In the genomic region with DNA sequence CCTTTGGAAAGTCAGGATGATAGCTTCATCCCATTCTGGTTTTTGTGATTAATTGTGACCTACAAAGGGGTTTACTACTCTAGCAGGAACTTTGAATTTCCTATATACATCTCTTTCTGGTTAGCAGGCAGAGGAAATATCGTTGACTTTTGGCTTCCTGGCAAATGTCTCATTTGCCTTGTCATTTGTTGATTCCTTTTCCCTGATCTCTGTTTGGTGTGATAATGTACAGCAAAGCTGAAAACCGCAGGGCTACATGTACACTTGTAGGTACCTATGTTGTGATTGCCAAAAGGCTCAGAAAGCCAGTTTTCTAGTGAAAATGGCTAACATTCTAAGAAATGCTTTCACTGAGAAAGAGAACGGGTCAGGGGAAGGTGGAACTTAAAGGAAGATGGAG, we compare ENCODE assay signal across 9 cellular contexts. TPM values are rescaled to one million over a fixed set of nuclear protein-coding genes. Genes with fewer than 3 reads are reported as not detected.
DNase-seq lines count a peak whose midpoint lies in the region; ATAC-seq and TF ChIP-seq lines count a peak whose summit lies in the region.
"Had no signal": no experiment of that assay in that cellular context is flagged by ENCODE, and none has a peak within 500 bp of the region (broad histone marks: within the 10 kb centered on the region; RNA-seq: fewer than 3 reads in every experiment).

No MANE protein-coding gene starts in this region.

- no peak overlapping the region for H3K4ac ChIP-seq in trophoblast cell (ENCODE audit: low read depth, low read length)

- H3K27ac Mint-ChIP-seq in activated naive CD8-positive, alpha-beta T cell, result peak overlapping the region; percentile 72

- no peaks in the 10 kb centered on the region for H3K9me3 Mint-ChIP-seq in activated naive CD8-positive, alpha-beta T cell (ENCODE audit: low read depth)

- H3K4me3 Mint-ChIP-seq in activated naive CD8-positive, alpha-beta T cell, result peak overlapping the region; percentile 21

- H3K4me3 ChIP-seq in left ventricle myocardium inferior (no peak overlapping the region), right lobe of liver (no peak overlapping the region), upper lobe of right lung (no peak overlapping the region), trophoblast cell (ENCODE audit: low read depth, low read length) (no peak overlapping the region)
- H3K4me3 ChIP-seq: lung had no signal

- no peak overlapping the region for H4K8ac ChIP-seq in trophoblast cell (ENCODE audit: low read depth, low read length)

- H3K14ac ChIP-seq in trophoblast cell (ENCODE audit: low read length), result no peak overlapping the region

- no peak overlapping the region for H2BK12ac ChIP-seq in trophoblast cell (ENCODE audit: low read length)

- no peak overlapping the region for H4K91ac ChIP-seq in trophoblast cell (ENCODE audit: low read depth, low read length)

- H2AFZ ChIP-seq in trophoblast cell (ENCODE audit: insufficient read depth, low read length, poor library complexity), result no peak overlapping the region

- H3K4me1 Mint-ChIP-seq in activated naive CD8-positive, alpha-beta T cell (ENCODE audit: low read depth), result peaks cover 80% of the 10 kb centered on the region

- H3K36me3 Mint-ChIP-seq in activated naive CD8-positive, alpha-beta T cell, result peaks cover 19% of the 10 kb centered on the region

- no peak overlapping the region for H3K4me2 ChIP-seq in trophoblast cell (ENCODE audit: low read length)

- H3K23ac ChIP-seq in trophoblast cell (ENCODE audit: low read length), result no peak overlapping the region

- peak overlapping the region; percentile 32 for H3K27ac ChIP-seq in left ventricle myocardium inferior (replicated peaks)
- peak overlapping the region in 1 of 3 donors; percentile 40 for H3K27ac ChIP-seq in right lobe of liver
- peak overlapping the region; percentile 31 for H3K27ac ChIP-seq in upper lobe of right lung
- H3K27ac ChIP-seq in trophoblast cell (ENCODE audit: low read depth, low read length), result no peak overlapping the region

- intact Hi-C loops in left ventricle myocardium inferior (cut with micrococcal nuclease), result no loop called here
- intact Hi-C loops in Right ventricle myocardium inferior (cut with DNase I), result no loop called here
- intact Hi-C loops in right lobe of liver (cut with DNase I), result no loop called here
- intact Hi-C loops in upper lobe of right lung (cut with DNase I), result no loop called here

- TF ChIP-seq POLR2A in right lobe of liver (IDR thresholded peaks at IDR 0.05), result no peak

- no peak overlapping the region for H2BK120ac ChIP-seq in trophoblast cell (ENCODE audit: insufficient read depth, low read length, poor library complexity)

- ATAC-seq in Right ventricle myocardium inferior (no peak), right lobe of liver (peak; percentile 12 to 74 (median 41)), upper lobe of right lung (no peak), HG03175 (IDR thresholded peaks at IDR 0.05; ENCODE audit: unreplicated experiment) (no peak), HG03457 (IDR thresholded peaks at IDR 0.05; ENCODE audit: unreplicated experiment) (no peak)

- no peaks in the 10 kb centered on the region for H3K9me3 ChIP-seq in left ventricle myocardium inferior (replicated peaks)
- H3K9me3 ChIP-seq in right lobe of liver, result no peaks in the 10 kb centered on the region
- H3K9me3 ChIP-seq in upper lobe of right lung, result no peaks in the 10 kb centered on the region
- H3K9me3 ChIP-seq in trophoblast cell (ENCODE audit: insufficient read depth, low read depth, low read length), result no peaks in the 10 kb centered on the region

- no peak overlapping the region for H4K12ac ChIP-seq in trophoblast cell (ENCODE audit: low read depth, low read length)

- TF ChIP-seq CTCF in left ventricle myocardium inferior (IDR thresholded peaks at IDR 0.05; ENCODE audit: borderline replicate concordance) (no peak), right lobe of liver (IDR thresholded peaks at IDR 0.05) (no peak), upper lobe of right lung (IDR thresholded peaks at IDR 0.05) (no peak)

- H2AK5ac ChIP-seq in trophoblast cell (ENCODE audit: low read length), result no peak overlapping the region

- no peak overlapping the region for H3K18ac ChIP-seq in trophoblast cell (ENCODE audit: low read length)

- H3K4me1 ChIP-seq in left ventricle myocardium inferior (peaks cover 83% of the 10 kb centered on the region), right lobe of liver (peaks cover 0 to 17% (median 2%) of the 10 kb centered on the region in 4 donors), upper lobe of right lung (peaks cover 68% of the 10 kb centered on the region), trophoblast cell (ENCODE audit: control insufficient read depth in 1 of 2, insufficient read depth in 2 of 2, low read length in 2 of 2) (no peaks in the 10 kb centered on the region)

- H3K9ac ChIP-seq in trophoblast cell (ENCODE audit: low read length), result no peak overlapping the region

- no peaks in the 10 kb centered on the region for H3K27me3 Mint-ChIP-seq in activated naive CD8-positive, alpha-beta T cell

- peaks cover 11% of the 10 kb centered on the region for H3K36me3 ChIP-seq in left ventricle myocardium inferior
- no peaks in the 10 kb centered on the region for H3K36me3 ChIP-seq in right lobe of liver
- peaks cover 29% of the 10 kb centered on the region for H3K36me3 ChIP-seq in upper lobe of right lung
- H3K36me3 ChIP-seq in trophoblast cell (ENCODE audit: control insufficient read depth in 1 of 2, insufficient read depth in 2 of 2, low read length in 2 of 2), result peaks cover 6 to 8% of the 10 kb centered on the region in 2 experiments

- no peaks in the 10 kb centered on the region for H3K27me3 ChIP-seq in left ventricle myocardium inferior (ENCODE audit: low read depth)
- no peaks in the 10 kb centered on the region for H3K27me3 ChIP-seq in right lobe of liver
- no peaks in the 10 kb centered on the region for H3K27me3 ChIP-seq in upper lobe of right lung
- no peaks in the 10 kb centered on the region for H3K27me3 ChIP-seq in trophoblast cell (ENCODE audit: insufficient read depth, low read length)

- no peak overlapping the region for H2BK5ac ChIP-seq in trophoblast cell (ENCODE audit: low read depth, low read length, poor library complexity)

- H3K79me1 ChIP-seq in trophoblast cell (ENCODE audit: low read length), result no peaks in the 10 kb centered on the region

- H3K79me2 ChIP-seq in trophoblast cell (ENCODE audit: control insufficient read depth, insufficient read depth, low read length, poor library complexity), result peaks cover 2% of the 10 kb centered on the region

- 43% methylated on average over 3 of the region's 3 CpGs for WGBS in right lobe of liver (ENCODE audit: insufficient coverage, low coverage, low lambda C conversion rate, missing lambda C conversion rate)
- WGBS in trophoblast cell (ENCODE audit: extremely low coverage, insufficient coverage, insufficient read length), result no CpG with 5 or more reads among the region's 3 CpGs

- no peak for DNase-seq in left ventricle myocardium inferior
- DNase-seq in Right ventricle myocardium inferior (ENCODE audit: missing footprints), result no peak
- DNase-seq in right lobe of liver, result no peak
- DNase-seq in upper lobe of right lung, result no peak
- DNase-seq in trophoblast cell, result no peak

RNA-seq across cellular contexts. Expression of a gene that starts 44.3 kb away (rescaled TPM):
- total RNA-seq in left ventricle myocardium inferior (23.9 TPM), Right ventricle myocardium inferior (23.9 TPM), right lobe of liver (10 to 100 TPM; 17.3 to 29.7 (median 25.5) TPM), upper lobe of right lung (67.6 TPM)
- polyA plus RNA-seq in trophoblast cell (2013), result 225 and 236 TPM in 2 replicates

Comparison
In these comparisons a context has a peak if more than half of its experiments do, and no peak if none do; other contexts are left out.
1. ATAC-seq: peak in right lobe of liver (4 of 4); none in Right ventricle myocardium inferior (single experiment), upper lobe of right lung (single experiment), HG03175 (single experiment) and HG03457 (single experiment).